ENCODE assay signal across 9 cellular contexts in genomic region chr1:70966018-70966638, GRCh38.
DNase-seq lines count a peak whose midpoint lies in the region; ATAC-seq, FAIRE-seq and TF ChIP-seq lines count a peak whose summit lies in the region.
"Had no signal": no experiment of that assay in that cellular context is flagged by ENCODE, and none has a peak within 500 bp of the region (broad histone marks: within the 10 kb centered on the region; RNA-seq: fewer than 3 reads in every experiment).

No MANE protein-coding gene starts in this region.

- no peak overlapping the region for H3K27ac ChIP-seq in 22Rv1
- no peak overlapping the region for H3K27ac ChIP-seq in body of pancreas
- no peak overlapping the region for H3K27ac ChIP-seq in sigmoid colon
- H3K27ac ChIP-seq: skin epidermis had no signal

- ATAC-seq in HG03558 (IDR thresholded peaks at IDR 0.05; ENCODE audit: extremely low read depth, unreplicated experiment) (peak; percentile 62), body of pancreas (no peak), GM21737 (IDR thresholded peaks at IDR 0.05; ENCODE audit: unreplicated experiment) (no peak)

- no peak overlapping the region for H3K4me3 ChIP-seq in body of pancreas
- H3K4me3 ChIP-seq in sigmoid colon: no peak overlapping the region
- H3K4me3 ChIP-seq: skin epidermis had no signal

- no peak for DNase-seq in GM18507 (ENCODE audit: extremely low spot score, insufficient read length, low read depth)
- DNase-seq in body of pancreas: no peak
- DNase-seq in activated T-cell treated with anti-CD3 and anti-CD28 coated beads for 4 hours: no peak
- no peak for DNase-seq in GM19238 (ENCODE audit: insufficient read length, low spot score)
- no peak for DNase-seq in sigmoid colon

- peak; percentile 53 for TF ChIP-seq CTCF in 22Rv1 (IDR thresholded peaks at IDR 0.05)
- TF ChIP-seq CTCF in body of pancreas (IDR thresholded peaks at IDR 0.05): peak in 6 of 7 experiments; percentile 24 to 46 (median 30)
- TF ChIP-seq CTCF in sigmoid colon (IDR thresholded peaks at IDR 0.05): peak in 1 of 4 experiments; percentile 31

- H3K9me3 ChIP-seq in body of pancreas (no peaks in the 10 kb centered on the region), sigmoid colon (no peaks in the 10 kb centered on the region)

- TF ChIP-seq EP300 in sigmoid colon (IDR thresholded peaks at IDR 0.05): no peak

- intact Hi-C loops in body of pancreas (cut with DNase I) (no loop called here), sigmoid colon (cut with DNase I) (no loop called here)

- no peak for TF ChIP-seq POLR2A in body of pancreas (IDR thresholded peaks at IDR 0.05)
- TF ChIP-seq POLR2A in sigmoid colon (IDR thresholded peaks at IDR 0.05): no peak

- H3K36me3 ChIP-seq in body of pancreas (replicated peaks in 1 of 2; ENCODE audit: insufficient read depth in 1 of 2, low read depth in 2 of 2) (no peaks in the 10 kb centered on the region), sigmoid colon (no peaks in the 10 kb centered on the region)

- FAIRE-seq in GM18507 (lab: Jason Lieb, UNC): peak; percentile 46

- 59 to 70% methylated on average over 2 of the region's 2 CpGs for WGBS in body of pancreas, 2 donors
- WGBS in sigmoid colon, 2 donors: 26 to 46% methylated on average over 2 of the region's 2 CpGs

- H3K27me3 ChIP-seq in body of pancreas (no peaks in the 10 kb centered on the region), sigmoid colon (no peaks in the 10 kb centered on the region)

- no peaks in the 10 kb centered on the region for H3K4me1 ChIP-seq in body of pancreas
- H3K4me1 ChIP-seq in sigmoid colon: no peaks in the 10 kb centered on the region
